Comparison of ENCODE assay signal across 16 cellular contexts in genomic region chr9:88313364-88314220, GRCh38.
DNase-seq lines count a peak whose midpoint lies in the region; ATAC-seq and TF ChIP-seq lines count a peak whose summit lies in the region.
"Had no signal": no experiment of that assay in that cellular context is flagged by ENCODE, and none has a peak within 500 bp of the region (broad histone marks: within the 10 kb centered on the region; RNA-seq: fewer than 3 reads in every experiment).

No MANE protein-coding gene starts in this region.

- no peaks in the 10 kb centered on the region for H3K9me3 Mint-ChIP-seq in T-helper 1 cell treated with Interleukin-12 subunit alpha and Interleukin-12 subunit beta and Interleukin-4 antibody, amounts not matched to agents 30 μg/mL and 1 μg/mL, for 36 hours
- no peaks in the 10 kb centered on the region for H3K9me3 Mint-ChIP-seq in nephron progenitor cell
- H3K9me3 Mint-ChIP-seq in stimulated activated naive B cell treated with anti-CD40 and anti-IgM and Interleukin-4, amounts not matched to agents 10 μg/mL and 1 μg/mL and 100 μg/mL, for 72 hours: no peaks in the 10 kb centered on the region

- no peaks in the 10 kb centered on the region for H3K36me3 Mint-ChIP-seq in T-helper 1 cell treated with Interleukin-12 subunit alpha and Interleukin-12 subunit beta and Interleukin-4 antibody, amounts not matched to agents 30 μg/mL and 1 μg/mL, for 36 hours (ENCODE audit: low read depth)
- H3K36me3 Mint-ChIP-seq in nephron progenitor cell (ENCODE audit: low read depth): no peaks in the 10 kb centered on the region
- H3K36me3 Mint-ChIP-seq in stimulated activated naive B cell treated with anti-CD40 and anti-IgM and Interleukin-4, amounts not matched to agents 10 μg/mL and 1 μg/mL and 100 μg/mL, for 72 hours: no peaks in the 10 kb centered on the region

- H3K27me3 ChIP-seq in body of pancreas (no peaks in the 10 kb centered on the region), adrenal gland (no peaks in the 10 kb centered on the region)
- H3K27me3 ChIP-seq: right lobe of liver, vagina had no signal

- peak; percentile 15 to 28 for ATAC-seq in stimulated activated naive B cell treated with anti-CD40 and anti-IgM and Interleukin-4, amounts not matched to agents 10 μg/mL and 1 μg/mL and 100 μg/mL, for 72 hours (replicated peaks)
- no peak for ATAC-seq in body of pancreas
- ATAC-seq: A549, lower lobe of right lung, right lobe of liver had no signal

- 58 to 73% methylated on average over 15 of the region's 15 CpGs for WGBS in body of pancreas, 2 donors
- 53 to 64% (median 62%) methylated on average over 14 to 15 of the region's 15 CpGs for WGBS in adrenal gland, 4 donors

- intact Hi-C loops in body of pancreas (cut with DNase I): no loop called here
- intact Hi-C loops in adrenal gland (cut with DNase I): no loop called here

- H3K36me3 ChIP-seq in body of pancreas (replicated peaks in 1 of 2; ENCODE audit: insufficient read depth in 1 of 2, low read depth in 2 of 2) (no peaks in the 10 kb centered on the region), adrenal gland (replicated peaks in 1 of 2) (no peaks in the 10 kb centered on the region)
- H3K36me3 ChIP-seq: lower lobe of right lung, right lobe of liver, vagina had no signal

- H3K9me3 ChIP-seq in body of pancreas (no peaks in the 10 kb centered on the region), adrenal gland (replicated peaks in 1 of 3) (no peaks in the 10 kb centered on the region)
- H3K9me3 ChIP-seq: A549, lower lobe of right lung, right lobe of liver, SK-N-SH, vagina had no signal

- TF ChIP-seq CTCF in nephron progenitor cell (IDR thresholded peaks at IDR 0.05): peak; percentile 21
- TF ChIP-seq CTCF in body of pancreas (IDR thresholded peaks at IDR 0.05): no peak
- no peak for TF ChIP-seq CTCF in adrenal gland (IDR thresholded peaks at IDR 0.05)

- no peak for DNase-seq in T-helper 1 cell
- DNase-seq in activated T-helper 9 cell treated with anti-CD3 and anti-CD28 coated beads, Interleukin-2, amount 50 U/mL, for 16 hours (ENCODE audit: low read depth): peak; percentile 8
- DNase-seq in nephron progenitor cell: peak; percentile 7
- no peak for DNase-seq in stimulated activated naive B cell treated with anti-CD40 and anti-IgM and Interleukin-4, amounts not matched to agents 10 μg/mL and 1 μg/mL and 100 μg/mL, for 72 hours
- DNase-seq in NCI-H2029 (lab: John Stamatoyannopoulos, UW): no peak
- no peak for DNase-seq in body of pancreas
- DNase-seq in adrenal gland: no peak
- DNase-seq: anterior cingulate cortex, lower lobe of right lung, NCI-H446 treated with DMSO at 0.1 percent for 48 hours, right lobe of liver, SK-N-SH had no signal

- TF ChIP-seq POLR2A in body of pancreas (IDR thresholded peaks at IDR 0.05) (no peak), adrenal gland (IDR thresholded peaks at IDR 0.05) (no peak)

- H3K27ac Mint-ChIP-seq in T-helper 1 cell treated with Interleukin-12 subunit alpha and Interleukin-12 subunit beta and Interleukin-4 antibody, amounts not matched to agents 30 μg/mL and 1 μg/mL, for 36 hours: peak overlapping the region; percentile 81
- H3K27ac Mint-ChIP-seq in nephron progenitor cell: peak overlapping the region; percentile 68
- H3K27ac Mint-ChIP-seq in stimulated activated naive B cell treated with anti-CD40 and anti-IgM and Interleukin-4, amounts not matched to agents 10 μg/mL and 1 μg/mL and 100 μg/mL, for 72 hours: peak overlapping the region; percentile 72
- H3K27ac Mint-ChIP-seq: IgD-negative memory B cell had no signal

- no peaks in the 10 kb centered on the region for H3K27me3 Mint-ChIP-seq in T-helper 1 cell treated with Interleukin-12 subunit alpha and Interleukin-12 subunit beta and Interleukin-4 antibody, amounts not matched to agents 30 μg/mL and 1 μg/mL, for 36 hours (ENCODE audit: low read depth)
- peaks cover 4% of the 10 kb centered on the region for H3K27me3 Mint-ChIP-seq in nephron progenitor cell (ENCODE audit: low read depth, poor library complexity)
- no peaks in the 10 kb centered on the region for H3K27me3 Mint-ChIP-seq in stimulated activated naive B cell treated with anti-CD40 and anti-IgM and Interleukin-4, amounts not matched to agents 10 μg/mL and 1 μg/mL and 100 μg/mL, for 72 hours

- peaks cover 41% of the 10 kb centered on the region for H3K4me1 Mint-ChIP-seq in T-helper 1 cell treated with Interleukin-12 subunit alpha and Interleukin-12 subunit beta and Interleukin-4 antibody, amounts not matched to agents 30 μg/mL and 1 μg/mL, for 36 hours (ENCODE audit: low read depth)
- peaks cover 35% of the 10 kb centered on the region for H3K4me1 Mint-ChIP-seq in nephron progenitor cell
- peaks cover 20 to 57% of the 10 kb centered on the region in 2 donors for H3K4me1 Mint-ChIP-seq in stimulated activated naive B cell treated with anti-CD40 and anti-IgM and Interleukin-4, amounts not matched to agents 10 μg/mL and 1 μg/mL and 100 μg/mL, for 72 hours

- H3K4me1 ChIP-seq in body of pancreas: no peaks in the 10 kb centered on the region
- H3K4me1 ChIP-seq in adrenal gland (replicated peaks in 1 of 2): no peaks in the 10 kb centered on the region
- H3K4me1 ChIP-seq: A549, lower lobe of right lung, right lobe of liver, vagina had no signal

- no peak overlapping the region for H3K4me3 Mint-ChIP-seq in T-helper 1 cell treated with Interleukin-12 subunit alpha and Interleukin-12 subunit beta and Interleukin-4 antibody, amounts not matched to agents 30 μg/mL and 1 μg/mL, for 36 hours
- peak overlapping the region; percentile 25 for H3K4me3 Mint-ChIP-seq in nephron progenitor cell
- H3K4me3 Mint-ChIP-seq in stimulated activated naive B cell treated with anti-CD40 and anti-IgM and Interleukin-4, amounts not matched to agents 10 μg/mL and 1 μg/mL and 100 μg/mL, for 72 hours: peak overlapping the region in 1 of 2 donors; percentile 30

- H3K27ac ChIP-seq in body of pancreas (no peak overlapping the region), adrenal gland (no peak overlapping the region)
- H3K27ac ChIP-seq: A549, lower lobe of right lung, right lobe of liver, vagina had no signal

- H3K4me3 ChIP-seq in body of pancreas (no peak overlapping the region), adrenal gland (no peak overlapping the region)
- H3K4me3 ChIP-seq: A549, lower lobe of right lung, right lobe of liver, vagina had no signal

Comparison
In these comparisons a context has a peak if more than half of its experiments do, and no peak if none do; other contexts are left out.
1. DNase-seq: peak in activated T-helper 9 cell treated with anti-CD3 and anti-CD28 coated beads, Interleukin-2, amount 50 U/mL, for 16 hours (single experiment) and nephron progenitor cell (single experiment); none in T-helper 1 cell (0 of 5), stimulated activated naive B cell treated with anti-CD40 and anti-IgM and Interleukin-4, amounts not matched to agents 10 μg/mL and 1 μg/mL and 100 μg/mL, for 72 hours (single experiment), NCI-H2029 (single experiment), body of pancreas (0 of 4) and adrenal gland (0 of 7).
2. Peak in every context shown above with its lines, with median percentiles within 50 percentile points of each other: H3K27ac Mint-ChIP-seq.